Comparison of ENCODE assay signal across 12 cellular contexts in the genomic region with DNA sequence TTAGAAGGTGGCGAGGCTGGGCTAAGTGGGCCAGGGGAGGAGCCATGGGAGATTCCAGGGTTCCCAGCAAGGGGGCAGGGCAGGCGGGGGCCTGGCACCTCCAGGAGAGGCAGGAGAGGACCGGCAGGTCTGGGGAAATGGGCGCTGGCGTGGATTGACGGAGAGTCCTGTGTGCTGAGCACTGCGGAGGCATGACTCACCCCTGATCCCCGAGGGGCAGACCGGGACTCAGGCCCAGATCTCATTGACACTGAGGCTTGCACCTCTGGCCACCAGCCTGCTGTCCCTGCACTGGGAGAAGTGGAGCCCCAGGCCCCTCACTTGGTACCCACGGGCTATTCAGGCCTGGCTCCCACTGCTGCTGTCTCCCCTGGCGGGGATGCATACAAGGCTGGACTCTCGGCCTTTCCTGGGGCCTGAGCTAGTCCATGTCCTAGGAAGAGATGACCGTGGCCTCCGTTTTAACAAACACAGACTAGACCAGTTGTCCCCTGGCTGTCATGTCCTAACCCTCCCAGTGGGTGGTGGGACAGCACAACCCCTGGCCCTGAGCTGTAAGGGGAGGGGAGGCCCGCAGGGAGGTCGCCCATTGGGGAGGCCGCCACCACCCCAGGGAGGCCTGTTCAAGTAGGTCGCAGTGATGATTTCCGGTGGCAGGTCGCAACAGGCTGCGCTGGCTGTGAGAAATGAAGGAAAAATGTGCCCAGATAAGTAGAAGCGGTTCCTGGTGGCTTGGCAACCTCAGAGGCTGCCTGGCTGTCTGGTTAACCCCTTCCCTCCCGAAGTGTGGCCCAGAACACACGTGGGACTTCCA. TPM values are rescaled to one million over a fixed set of nuclear protein-coding genes. Genes with fewer than 3 reads are reported as not detected.
DNase-seq lines count a peak whose midpoint lies in the region; ATAC-seq and TF ChIP-seq lines count a peak whose summit lies in the region.
"Had no signal": no experiment of that assay in that cellular context is flagged by ENCODE, and none has a peak within 500 bp of the region (broad histone marks: within the 10 kb centered on the region; RNA-seq: fewer than 3 reads in every experiment).

No MANE protein-coding gene starts in this region.

- no peaks in the 10 kb centered on the region for H3K36me3 ChIP-seq in brain microvascular endothelial cell (replicated peaks)

- no peak for ATAC-seq in activated CD4-positive, CD25-positive, alpha-beta regulatory T cell treated with anti-CD3 and anti-CD28 coated beads, Interleukin-2, amount 50 U/mL, for 24 hours
- ATAC-seq in GM21619 (IDR thresholded peaks at IDR 0.05; ENCODE audit: unreplicated experiment), result no peak
- ATAC-seq: activated CD8-positive, alpha-beta memory T cell treated with anti-CD3 and anti-CD28 coated beads, Interleukin-2, amount 10 ng/mL, durations not matched to agents 7 days and 5 days had no signal

- H3K4me3 ChIP-seq in brain microvascular endothelial cell (ENCODE audit: low read depth, low read length), result no peak overlapping the region

- no peak for TF ChIP-seq CTCF in brain microvascular endothelial cell (IDR thresholded peaks at IDR 0.05; ENCODE audit: low read depth, low read length, missing control alignments)

- H3K27me3 ChIP-seq in brain microvascular endothelial cell (replicated peaks), result no peaks in the 10 kb centered on the region

- in situ Hi-C loops in brain microvascular endothelial cell (cut with HindIII; ENCODE audit: low pct_ligation_motif_present, low sequenced_read_pairs), result no loop called here

- DNase-seq in DMS 273 (lab: John Stamatoyannopoulos, UW; ENCODE audit: unreplicated experiment) (peak; percentile 22), DMS 273 treated with DMSO at 0.1 percent for 48 hours (lab: John Stamatoyannopoulos, UW) (no peak), brain microvascular endothelial cell (peak; percentile 61), kidney tubule cell (ENCODE audit: low spot score) (peak; percentile 81), ureter (ENCODE audit: low spot score) (peak; percentile 88), inferior parietal cortex (ENCODE audit: extremely low spot score) (no peak)
- DNase-seq: activated CD8-positive, alpha-beta memory T cell treated with anti-CD3 and anti-CD28 coated beads, Interleukin-2, amount 10 ng/mL, durations not matched to agents 7 days and 5 days had no signal

- peak overlapping the region; percentile 12 for H3K27ac ChIP-seq in brain microvascular endothelial cell
- H3K27ac ChIP-seq: 22Rv1 had no signal

RNA-seq across cellular contexts. Expression of gene RIPK4, which starts 39.7 kb away (rescaled TPM):
- 34.3 TPM for total RNA-seq in ureter
- total RNA-seq: activated CD8-positive, alpha-beta memory T cell treated with anti-CD3 and anti-CD28 coated beads, Interleukin-2, amount 10 ng/mL, durations not matched to agents 7 days and 5 days; endothelial cell of umbilical vein; temporal lobe had no signal

Comparison
In these comparisons a context has a peak if more than half of its experiments do, and no peak if none do; other contexts are left out.
1. DNase-seq: peak in DMS 273 (single experiment), brain microvascular endothelial cell (single experiment), kidney tubule cell (single experiment) and ureter (single experiment); none in DMS 273 treated with DMSO at 0.1 percent for 48 hours (single experiment) and inferior parietal cortex (single experiment).